ENCODE assay signal across 23 cellular contexts in the genomic region with DNA sequence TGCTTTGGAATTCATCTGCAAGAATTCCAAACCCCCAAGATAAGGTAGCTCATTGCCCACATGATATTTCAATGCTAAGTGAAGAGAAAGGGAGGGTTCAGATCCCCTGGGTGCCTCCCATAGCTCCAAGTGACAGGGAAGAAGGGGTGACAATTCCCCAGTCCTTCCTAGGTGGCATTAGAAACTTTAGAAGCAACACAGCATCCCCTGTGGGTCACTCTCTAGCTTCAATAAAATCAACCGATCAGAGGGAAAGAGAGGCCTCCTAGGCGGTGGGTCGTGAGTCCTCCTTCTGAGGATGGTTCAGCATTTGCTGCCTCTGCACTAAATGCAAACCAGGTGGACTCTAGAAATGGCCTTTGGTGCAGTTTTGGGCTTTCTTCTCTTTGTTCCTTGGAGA.
"Had no signal": no experiment of that assay in that cellular context is flagged by ENCODE, and none has a peak within 500 bp of the region (broad histone marks: within the 10 kb centered on the region; RNA-seq: fewer than 3 reads in every experiment).

No MANE protein-coding gene starts in this region.

- H3K36me3 Mint-ChIP-seq: activated naive CD8-positive, alpha-beta T cell treated with anti-CD3 and anti-CD28 coated beads for 36 hours; neural progenitor cell; stimulated activated memory B cell treated with anti-CD40 and anti-IgM and Interleukin-4, amounts not matched to agents 10 μg/mL and 1 μg/mL and 100 μg/mL, for 72 hours had no signal

- H3K9ac ChIP-seq: neural progenitor cell had no signal

- ATAC-seq: activated T-cell treated with anti-CD3 and anti-CD28 coated beads, Interleukin-2, amount 50 U/mL, for 4 hours; effector memory CD8-positive, alpha-beta T cell; left ventricle myocardium superior; stimulated activated memory B cell treated with anti-CD40 and anti-IgM and Interleukin-4, amounts not matched to agents 10 μg/mL and 1 μg/mL and 100 μg/mL, for 72 hours; T-helper 17 cell had no signal

- H3K4me1 ChIP-seq: breast epithelium, colonic mucosa, esophagus muscularis mucosa, upper lobe of left lung had no signal

- H3K4me1 Mint-ChIP-seq: stimulated activated memory B cell treated with anti-CD40 and anti-IgM and Interleukin-4, amounts not matched to agents 10 μg/mL and 1 μg/mL and 100 μg/mL, for 72 hours; T-helper 17 cell had no signal

- H3K4me3 Mint-ChIP-seq: activated naive CD8-positive, alpha-beta T cell treated with anti-CD3 and anti-CD28 coated beads for 36 hours; activated T-cell treated with anti-CD3 and anti-CD28 coated beads, Interleukin-2, amount 50 U/mL, for 4 hours; effector memory CD8-positive, alpha-beta T cell; neural progenitor cell; stimulated activated memory B cell treated with anti-CD40 and anti-IgM and Interleukin-4, amounts not matched to agents 10 μg/mL and 1 μg/mL and 100 μg/mL, for 72 hours; T-helper 17 cell had no signal

- H3K4me3 ChIP-seq: breast epithelium, colonic mucosa, dorsolateral prefrontal cortex, esophagus muscularis mucosa, neural progenitor cell, upper lobe of left lung had no signal

- H3K27ac Mint-ChIP-seq: activated naive CD8-positive, alpha-beta T cell treated with anti-CD3 and anti-CD28 coated beads for 36 hours; effector memory CD8-positive, alpha-beta T cell; neural progenitor cell; stimulated activated memory B cell treated with anti-CD40 and anti-IgM and Interleukin-4, amounts not matched to agents 10 μg/mL and 1 μg/mL and 100 μg/mL, for 72 hours; T-helper 17 cell had no signal

- H3K27ac ChIP-seq: breast epithelium, colonic mucosa, dorsolateral prefrontal cortex, esophagus muscularis mucosa, neural progenitor cell, upper lobe of left lung had no signal

- H3K9me3 Mint-ChIP-seq: activated naive CD8-positive, alpha-beta T cell treated with anti-CD3 and anti-CD28 coated beads for 36 hours; activated T-cell treated with anti-CD3 and anti-CD28 coated beads, Interleukin-2, amount 50 U/mL, for 4 hours; effector memory CD8-positive, alpha-beta T cell; neural progenitor cell; stimulated activated memory B cell treated with anti-CD40 and anti-IgM and Interleukin-4, amounts not matched to agents 10 μg/mL and 1 μg/mL and 100 μg/mL, for 72 hours had no signal

- H3K27me3 Mint-ChIP-seq: activated naive CD8-positive, alpha-beta T cell treated with anti-CD3 and anti-CD28 coated beads for 36 hours had no signal

- H2AFZ ChIP-seq: neural progenitor cell had no signal

- DNase-seq: activated CD4-positive, alpha-beta T cell treated with anti-CD3 and anti-CD28 coated beads for 4 hours; activated CD4-positive, alpha-beta T cell treated with anti-CD3 and anti-CD28 coated beads, Interleukin-2, amount 50 U/mL, for 48 hours; activated CD4-positive, CD25-positive, alpha-beta regulatory T cell; activated CD8-positive, alpha-beta memory T cell treated with anti-CD3 and anti-CD28 coated beads, Interleukin-2, amount 50 U/mL, for 48 hours; activated naive CD4-positive, alpha-beta T cell treated with Interleukin-2 at 50 U/mL for 16 hours; activated naive CD8-positive, alpha-beta T cell treated with anti-CD3 and anti-CD28 coated beads for 36 hours; activated T-cell treated with anti-CD3 and anti-CD28 coated beads, Interleukin-2, amount 50 U/mL, for 4 hours; colonic mucosa; dorsolateral prefrontal cortex; effector memory CD8-positive, alpha-beta T cell; hippocampal formation; kidney glomerular epithelial cell; left ventricle myocardium superior; mammary epithelial cell; posterior cingulate gyrus; small intestine; stimulated activated CD4-positive, alpha-beta T cell treated with anti-CD3 and anti-CD28 coated beads, Interleukin-2, amount 100 ng/mL, for 24 hours; T-helper 17 cell; upper lobe of left lung had no signal

- H3K9me3 ChIP-seq: breast epithelium, colonic mucosa, esophagus muscularis mucosa, upper lobe of left lung had no signal

- H3K36me3 ChIP-seq: breast epithelium, colonic mucosa, esophagus muscularis mucosa, neural progenitor cell, upper lobe of left lung had no signal

- H3K4me2 ChIP-seq: neural progenitor cell had no signal

- H3K27me3 ChIP-seq: breast epithelium, colonic mucosa, dorsolateral prefrontal cortex, esophagus muscularis mucosa, neural progenitor cell, upper lobe of left lung had no signal
